ENCODE assay signal across 11 cellular contexts in the genomic region with DNA sequence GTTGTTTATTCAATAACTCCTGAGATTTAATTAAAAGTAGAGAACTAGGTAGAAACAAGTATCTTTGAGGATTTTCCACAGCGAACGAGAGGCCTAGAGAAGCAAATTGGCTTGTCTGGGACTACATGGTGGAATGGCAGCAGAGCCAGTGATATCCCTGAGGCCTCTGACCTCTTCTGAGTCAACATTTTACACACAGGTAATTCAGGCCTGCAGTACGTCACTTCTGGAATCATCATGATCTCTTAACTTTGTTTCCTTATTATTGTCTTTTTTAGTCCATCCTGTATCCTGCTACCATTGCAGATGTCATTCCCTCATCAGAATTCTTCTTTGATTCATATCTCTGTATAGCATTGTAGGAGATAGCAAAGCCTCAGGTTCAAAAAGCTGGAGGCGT.
"Had no signal": no experiment of that assay in that cellular context is flagged by ENCODE, and none has a peak within 500 bp of the region (broad histone marks: within the 10 kb centered on the region; RNA-seq: fewer than 3 reads in every experiment).

No MANE protein-coding gene starts in this region.

- H3K4me3 ChIP-seq: GM23248, GM23338, HAP-1 had no signal

- H3K4me1 ChIP-seq: HAP-1 had no signal

- H3K27ac ChIP-seq: GM23248 had no signal

- ATAC-seq: GM23338, HCT116 had no signal

- H3K9me3 ChIP-seq: HAP-1 had no signal

- H3K4me2 ChIP-seq: GM23338 had no signal

- DNase-seq: GM23248, GOT3, H7, H9, HCEC 1CT, HFFc6 had no signal

- FAIRE-seq: H1, H54 had no signal

- H3K9ac ChIP-seq: GM23248 had no signal

- H2AFZ ChIP-seq: GM23248, GM23338 had no signal
